In genomic region chr20:16729565-16730460, GRCh38 we compare ENCODE assay signal across 1 cellular context.
TF ChIP-seq lines count a peak whose summit lies in the region.

Gene SNRPB2, plus strand, starts transcription at chr20:16730026. Its CDS starts 1,677 bp downstream, at chr20:16731703.

TF ChIP-seq in HepG2, 621 proteins besides CTCF, POLR2A, EP300 and RAD21 (continued from another document and continues in another):
- TF ChIP-seq ZNF407 (CRISPR knock-in tag; IDR thresholded peaks at IDR 0.05; ENCODE audit: not compliant biosample characterization) (peak; percentile 94), KDM5A (IDR thresholded peaks at IDR 0.05; ENCODE audit: borderline replicate concordance, low read length) (peak; percentile 97), PLSCR1 (CRISPR knock-in tag; IDR thresholded peaks at IDR 0.05; ENCODE audit: borderline replicate concordance) (peak; percentile 75; the same call in 1 of the 2 replicates), ZEB1 (IDR thresholded peaks at IDR 0.05; ENCODE audit: insufficient replicate concordance, low read depth) (peak; percentile 53), SAFB2 (CRISPR knock-in tag; IDR thresholded peaks at IDR 0.05; ENCODE audit: borderline replicate concordance, low read depth) (peak; percentile 94), KLF6 (CRISPR knock-in tag; IDR thresholded peaks at IDR 0.05) (peak; percentile 98), TBP (CRISPR knock-in tag; IDR thresholded peaks at IDR 0.05) (no peak), GATA4 (IDR thresholded peaks at IDR 0.05; ENCODE audit: borderline replicate concordance, low read depth) (0 out of 2 replicates have a peak, but pooled peaks have one; percentile 55), HOXA3 (CRISPR knock-in tag; IDR thresholded peaks at IDR 0.05) (peak; percentile 98), TARDBP (CRISPR knock-in tag; IDR thresholded peaks at IDR 0.05) (peak; percentile 99), ZNF264 (CRISPR knock-in tag; IDR thresholded peaks at IDR 0.05) (peak; percentile 91), SMYD3 (CRISPR knock-in tag; IDR thresholded peaks at IDR 0.05) (no peak; the same call in 1 of the 2 replicates), BCL3 (CRISPR knock-in tag; IDR thresholded peaks at IDR 0.05) (peak; percentile 98), ZNF850 (CRISPR knock-in tag; conservative IDR thresholded peaks at IDR 0.05) (no peak), POLR2AphosphoS5 (IDR thresholded peaks at IDR 0.05; ENCODE audit: low read depth, low read length) (peak; percentile 99), MATR3 (CRISPR knock-in tag; IDR thresholded peaks at IDR 0.05) (no peak), REXO4 (CRISPR knock-in tag; IDR thresholded peaks at IDR 0.05; ENCODE audit: borderline replicate concordance) (peak; percentile 91; the same call in 1 of the 2 replicates), U2AF2 (IDR thresholded peaks at IDR 0.05; ENCODE audit: low read depth, low read length) (0 out of 2 replicates have a peak, but pooled peaks have one; percentile 84), NFE2 (CRISPR knock-in tag; IDR thresholded peaks at IDR 0.05) (no peak), ZNF75D (CRISPR knock-in tag; IDR thresholded peaks at IDR 0.05; ENCODE audit: borderline replicate concordance) (no peak), SRF (IDR thresholded peaks at IDR 0.05; ENCODE audit: low read depth, low read length) (peak; percentile 100), ZFP36L2 (CRISPR knock-in tag; IDR thresholded peaks at IDR 0.05) (peak; percentile 96), HMGA1 (CRISPR knock-in tag; conservative IDR thresholded peaks at IDR 0.05) (no peak), XBP1 (CRISPR knock-in tag; IDR thresholded peaks at IDR 0.05) (no peak), THAP8 (CRISPR knock-in tag; IDR thresholded peaks at IDR 0.05; ENCODE audit: borderline replicate concordance) (peak; percentile 98), HNRNPH1 (optimal IDR thresholded peaks at IDR 0.05; ENCODE audit: low read depth, low read length) (peak; percentile 34), ERF (CRISPR knock-in tag; IDR thresholded peaks at IDR 0.05) (peak; percentile 100), ZNF605 (CRISPR knock-in tag; IDR thresholded peaks at IDR 0.05) (peak; percentile 97), RFX1 (IDR thresholded peaks at IDR 0.05) (no peak), CAMTA2 (CRISPR knock-in tag; IDR thresholded peaks at IDR 0.05; ENCODE audit: borderline replicate concordance) (peak; percentile 93), ZBTB37 (CRISPR knock-in tag; IDR thresholded peaks at IDR 0.05) (0 out of 2 replicates have a peak, but pooled peaks have one; percentile 59), NCOA2 (CRISPR knock-in tag; IDR thresholded peaks at IDR 0.05) (peak; percentile 84), NPAS2 (CRISPR knock-in tag; IDR thresholded peaks at IDR 0.05; ENCODE audit: borderline replicate concordance) (0 out of 2 replicates have a peak, but pooled peaks have one; percentile 77)
- TF ChIP-seq, protein P1, sequence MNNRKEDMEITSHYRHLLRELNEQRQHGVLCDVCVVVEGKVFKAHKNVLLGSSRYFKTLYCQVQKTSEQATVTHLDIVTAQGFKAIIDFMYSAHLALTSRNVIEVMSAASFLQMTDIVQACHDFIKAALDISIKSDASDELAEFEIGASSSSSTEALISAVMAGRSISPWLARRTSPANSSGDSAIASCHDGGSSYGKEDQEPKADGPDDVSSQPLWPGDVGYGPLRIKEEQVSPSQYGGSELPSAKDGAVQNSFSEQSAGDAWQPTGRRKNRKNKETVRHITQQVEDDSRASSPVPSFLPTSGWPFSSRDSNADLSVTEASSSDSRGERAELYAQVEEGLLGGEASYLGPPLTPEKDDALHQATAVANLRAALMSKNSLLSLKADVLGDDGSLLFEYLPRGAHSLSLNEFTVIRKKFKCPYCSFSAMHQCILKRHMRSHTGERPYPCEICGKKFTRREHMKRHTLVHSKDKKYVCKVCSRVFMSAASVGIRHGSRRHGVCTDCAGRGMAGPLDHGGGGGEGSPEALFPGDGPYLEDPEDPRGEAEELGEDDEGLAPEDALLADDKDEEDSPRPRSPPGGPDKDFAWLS (CRISPR knock-in tag; IDR thresholded peaks at IDR 0.05; ENCODE audit: borderline replicate concordance): peak; percentile 93
- TF ChIP-seq, protein P2, sequence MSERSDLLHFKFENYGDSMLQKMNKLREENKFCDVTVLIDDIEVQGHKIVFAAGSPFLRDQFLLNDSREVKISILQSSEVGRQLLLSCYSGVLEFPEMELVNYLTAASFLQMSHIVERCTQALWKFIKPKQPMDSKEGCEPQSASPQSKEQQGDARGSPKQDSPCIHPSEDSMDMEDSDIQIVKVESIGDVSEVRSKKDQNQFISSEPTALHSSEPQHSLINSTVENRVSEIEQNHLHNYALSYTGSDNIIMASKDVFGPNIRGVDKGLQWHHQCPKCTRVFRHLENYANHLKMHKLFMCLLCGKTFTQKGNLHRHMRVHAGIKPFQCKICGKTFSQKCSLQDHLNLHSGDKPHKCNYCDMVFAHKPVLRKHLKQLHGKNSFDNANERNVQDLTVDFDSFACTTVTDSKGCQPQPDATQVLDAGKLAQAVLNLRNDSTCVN (CRISPR knock-in tag; IDR thresholded peaks at IDR 0.05; ENCODE audit: borderline replicate concordance): peak; percentile 90; the same call in 1 of the 2 replicates
- TF ChIP-seq, protein P3, sequence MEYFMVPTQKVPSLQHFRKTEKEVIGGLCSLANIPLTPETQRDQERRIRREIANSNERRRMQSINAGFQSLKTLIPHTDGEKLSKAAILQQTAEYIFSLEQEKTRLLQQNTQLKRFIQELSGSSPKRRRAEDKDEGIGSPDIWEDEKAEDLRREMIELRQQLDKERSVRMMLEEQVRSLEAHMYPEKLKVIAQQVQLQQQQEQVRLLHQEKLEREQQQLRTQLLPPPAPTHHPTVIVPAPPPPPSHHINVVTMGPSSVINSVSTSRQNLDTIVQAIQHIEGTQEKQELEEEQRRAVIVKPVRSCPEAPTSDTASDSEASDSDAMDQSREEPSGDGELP (IDR thresholded peaks at IDR 0.05; ENCODE audit: borderline replicate concordance, low read depth): no peak; the same call in 1 of the 2 replicates
- TF ChIP-seq, protein P4, sequence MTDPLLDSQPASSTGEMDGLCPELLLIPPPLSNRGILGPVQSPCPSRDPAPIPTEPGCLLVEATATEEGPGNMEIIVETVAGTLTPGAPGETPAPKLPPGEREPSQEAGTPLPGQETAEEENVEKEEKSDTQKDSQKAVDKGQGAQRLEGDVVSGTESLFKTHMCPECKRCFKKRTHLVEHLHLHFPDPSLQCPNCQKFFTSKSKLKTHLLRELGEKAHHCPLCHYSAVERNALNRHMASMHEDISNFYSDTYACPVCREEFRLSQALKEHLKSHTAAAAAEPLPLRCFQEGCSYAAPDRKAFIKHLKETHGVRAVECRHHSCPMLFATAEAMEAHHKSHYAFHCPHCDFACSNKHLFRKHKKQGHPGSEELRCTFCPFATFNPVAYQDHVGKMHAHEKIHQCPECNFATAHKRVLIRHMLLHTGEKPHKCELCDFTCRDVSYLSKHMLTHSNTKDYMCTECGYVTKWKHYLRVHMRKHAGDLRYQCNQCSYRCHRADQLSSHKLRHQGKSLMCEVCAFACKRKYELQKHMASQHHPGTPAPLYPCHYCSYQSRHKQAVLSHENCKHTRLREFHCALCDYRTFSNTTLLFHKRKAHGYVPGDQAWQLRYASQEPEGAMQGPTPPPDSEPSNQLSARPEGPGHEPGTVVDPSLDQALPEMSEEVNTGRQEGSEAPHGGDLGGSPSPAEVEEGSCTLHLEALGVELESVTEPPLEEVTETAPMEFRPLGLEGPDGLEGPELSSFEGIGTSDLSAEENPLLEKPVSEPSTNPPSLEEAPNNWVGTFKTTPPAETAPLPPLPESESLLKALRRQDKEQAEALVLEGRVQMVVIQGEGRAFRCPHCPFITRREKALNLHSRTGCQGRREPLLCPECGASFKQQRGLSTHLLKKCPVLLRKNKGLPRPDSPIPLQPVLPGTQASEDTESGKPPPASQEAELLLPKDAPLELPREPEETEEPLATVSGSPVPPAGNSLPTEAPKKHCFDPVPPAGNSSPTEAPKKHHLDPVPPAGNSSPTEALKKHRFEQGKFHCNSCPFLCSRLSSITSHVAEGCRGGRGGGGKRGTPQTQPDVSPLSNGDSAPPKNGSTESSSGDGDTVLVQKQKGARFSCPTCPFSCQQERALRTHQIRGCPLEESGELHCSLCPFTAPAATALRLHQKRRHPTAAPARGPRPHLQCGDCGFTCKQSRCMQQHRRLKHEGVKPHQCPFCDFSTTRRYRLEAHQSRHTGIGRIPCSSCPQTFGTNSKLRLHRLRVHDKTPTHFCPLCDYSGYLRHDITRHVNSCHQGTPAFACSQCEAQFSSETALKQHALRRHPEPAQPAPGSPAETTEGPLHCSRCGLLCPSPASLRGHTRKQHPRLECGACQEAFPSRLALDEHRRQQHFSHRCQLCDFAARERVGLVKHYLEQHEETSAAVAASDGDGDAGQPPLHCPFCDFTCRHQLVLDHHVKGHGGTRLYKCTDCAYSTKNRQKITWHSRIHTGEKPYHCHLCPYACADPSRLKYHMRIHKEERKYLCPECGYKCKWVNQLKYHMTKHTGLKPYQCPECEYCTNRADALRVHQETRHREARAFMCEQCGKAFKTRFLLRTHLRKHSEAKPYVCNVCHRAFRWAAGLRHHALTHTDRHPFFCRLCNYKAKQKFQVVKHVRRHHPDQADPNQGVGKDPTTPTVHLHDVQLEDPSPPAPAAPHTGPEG (CRISPR knock-in tag; IDR thresholded peaks at IDR 0.05): peak; percentile 90
